In the genomic region with DNA sequence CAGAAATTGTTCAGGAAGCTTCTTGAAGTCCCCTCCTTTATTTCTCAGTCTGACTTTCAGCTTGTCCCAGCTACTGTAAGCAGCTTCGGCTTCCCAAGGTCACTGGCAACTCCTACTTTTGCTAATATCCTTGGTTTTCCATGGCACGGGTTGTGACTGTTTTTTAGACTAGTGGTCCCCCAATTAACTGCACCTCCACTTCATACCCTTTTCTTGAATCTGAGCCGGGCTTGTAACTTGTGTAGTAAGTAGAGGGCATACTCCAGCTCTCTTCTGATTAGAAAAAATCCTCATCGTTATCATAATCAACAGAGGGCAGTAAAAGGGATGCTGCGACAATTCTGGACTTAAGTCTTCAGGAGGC, we compare ENCODE assay signal across 15 cellular contexts.
DNase-seq lines count a peak whose midpoint lies in the region; ATAC-seq, FAIRE-seq and TF ChIP-seq lines count a peak whose summit lies in the region.
"Had no signal": no experiment of that assay in that cellular context is flagged by ENCODE, and none has a peak within 500 bp of the region (broad histone marks: within the 10 kb centered on the region; RNA-seq: fewer than 3 reads in every experiment).

No MANE protein-coding gene starts in this region.

- no peaks in the 10 kb centered on the region for H3K9me1 ChIP-seq in K562 (ENCODE audit: control insufficient read depth, insufficient read depth, low read length)

- BruUV-seq in K562 (replicated peaks; lab: Mats Ljungman, UMichigan) = no TSS peak

- no peak overlapping the region for H3K4me3 ChIP-seq in cardiac muscle cell
- no peak overlapping the region for H3K4me3 ChIP-seq in heart left ventricle
- no peak overlapping the region for H3K4me3 ChIP-seq in KMS-11 (IDR thresholded peaks at IDR 0.05; ENCODE audit: insufficient read depth, low read depth, low read length)
- no peak overlapping the region for H3K4me3 ChIP-seq in K562
- H3K4me3 ChIP-seq: lower lobe of right lung had no signal

- no peaks in the 10 kb centered on the region for H3K9me3 Mint-ChIP-seq in stimulated activated memory B cell treated with anti-CD40 and anti-IgM and Interleukin-4, amounts not matched to agents 10 μg/mL and 1 μg/mL and 100 μg/mL, for 72 hours
- H3K9me3 Mint-ChIP-seq in activated naive CD4-positive, alpha-beta T cell treated with anti-CD3 and anti-CD28 coated beads for 36 hours = no peaks in the 10 kb centered on the region
- H3K9me3 Mint-ChIP-seq: activated naive CD4-positive, alpha-beta T cell treated with anti-CD3 and anti-CD28 coated beads, Interleukin-2, amount 50 U/mL, for 24 hours had no signal

- TF ChIP-seq RAD21 in K562 (CRISPR knock-in tag; conservative IDR thresholded peaks at IDR 0.05 in 1 of 2, IDR thresholded peaks at IDR 0.05 in 1 of 2) = no peak

- no peaks in the 10 kb centered on the region for H3K27me3 ChIP-seq in cardiac muscle cell
- H3K27me3 ChIP-seq in heart left ventricle = no peaks in the 10 kb centered on the region
- no peaks in the 10 kb centered on the region for H3K27me3 ChIP-seq in KMS-11 (ENCODE audit: insufficient read depth, low read depth)
- peaks cover 2 to 14% of the 10 kb centered on the region in 2 experiments; a peak in 2 of 5 replicates for H3K27me3 ChIP-seq in K562 (ENCODE audit: control insufficient read depth in 2 of 2, insufficient read depth in 2 of 2, low read length in 2 of 2)

- intact Hi-C loops in heart left ventricle (cut with DNase I) = loop anchor here in 9 of 10 donors (1.0 to 10.0 kb wide), 14 partner anchors 37 to 408 kb away; partner anchors contain the start of genes PERP (in 5 of the 9) and TNFAIP3 (in 2 of the 9)
- intact Hi-C loops in K562 (cut with micrococcal nuclease) = loop anchor here (1.0 to 2.0 kb wide), 4 partner anchors 241 to 405 kb away; no protein-coding TSS in a partner anchor
- intact Hi-C loops in head of caudate nucleus (cut with DNase I) = loop anchor here (5.0 kb wide), 1 partner anchor 243 kb away; no protein-coding TSS in a partner anchor
- intact Hi-C loops in activated naive CD4-positive, alpha-beta T cell treated with anti-CD3 and anti-CD28 coated beads for 36 hours (cut with micrococcal nuclease) = loop anchor here (1.0 kb wide), 2 partner anchors 300 to 405 kb away; no protein-coding TSS in a partner anchor

- no peak for TF ChIP-seq EP300 in K562 (IDR thresholded peaks at IDR 0.05; ENCODE audit: low read length)

- H3K36me3 Mint-ChIP-seq in stimulated activated memory B cell treated with anti-CD40 and anti-IgM and Interleukin-4, amounts not matched to agents 10 μg/mL and 1 μg/mL and 100 μg/mL, for 72 hours = no peaks in the 10 kb centered on the region
- no peaks in the 10 kb centered on the region for H3K36me3 Mint-ChIP-seq in activated naive CD4-positive, alpha-beta T cell treated with anti-CD3 and anti-CD28 coated beads for 36 hours (ENCODE audit: low read depth)
- H3K36me3 Mint-ChIP-seq: activated naive CD4-positive, alpha-beta T cell treated with anti-CD3 and anti-CD28 coated beads, Interleukin-2, amount 50 U/mL, for 24 hours had no signal

- no peaks in the 10 kb centered on the region for H3K9me3 ChIP-seq in cardiac muscle cell (ENCODE audit: low read depth)
- H3K9me3 ChIP-seq in heart left ventricle = no peaks in the 10 kb centered on the region
- H3K9me3 ChIP-seq in K562 (replicated peaks; ENCODE audit: control insufficient read depth, insufficient read depth, low read depth, low read length) = no peaks in the 10 kb centered on the region
- H3K9me3 ChIP-seq: lower lobe of right lung had no signal

- CTCF ChIA-PET in K562 (lab: Yijun Ruan, JAX; ENCODE audit: low intra/inter-chr PET ratio) = interaction anchor here (0.7 to 6.5 kb wide), 10 partner anchors 94 to 405 kb away, joined by 3 to 87 read pairs (median 11); partner anchors contain the start of gene TNFAIP3
- CTCF ChIA-PET in activated naive CD4-positive, alpha-beta T cell treated with anti-CD3 and anti-CD28 coated beads for 36 hours (lab: Charles Lee) = interaction anchor here (0.6 to 3.9 kb wide), 31 partner anchors 11 to 581 kb away, joined by 3 to 25 read pairs (median 4); partner anchors contain the start of gene TNFAIP3

- in situ Hi-C loops in K562 (cut with MboI) = loop anchor here (5.0 to 10.0 kb wide), 4 partner anchors 93 to 298 kb away; partner anchors contain the start of gene TNFAIP3

- H3K4me1 ChIP-seq in cardiac muscle cell (ENCODE audit: low read depth) = peaks cover 27% of the 10 kb centered on the region
- H3K4me1 ChIP-seq in heart left ventricle = peaks cover 0 to 56% (median 25%) of the 10 kb centered on the region in 12 donors
- peaks cover 54% of the 10 kb centered on the region for H3K4me1 ChIP-seq in KMS-11 (ENCODE audit: low read depth, poor library complexity, severe bottlenecking)
- peaks cover 0 to 10% of the 10 kb centered on the region in 2 experiments; a peak in 1 of 5 replicates for H3K4me1 ChIP-seq in K562 (replicated peaks in 1 of 2; ENCODE audit: control insufficient read depth in 2 of 2, insufficient read depth in 2 of 2, low read length in 2 of 2)

- peak overlapping the region; percentile 30; the same call in 1 of the 2 replicates for H3K9ac ChIP-seq in KMS-11
- no peak overlapping the region for H3K9ac ChIP-seq in K562 (ENCODE audit: insufficient read depth in 1 of 2, low read depth in 2 of 2, low read length in 2 of 2)

- peak overlapping the region; percentile 4 for H3K27ac Mint-ChIP-seq in stimulated activated memory B cell treated with anti-CD40 and anti-IgM and Interleukin-4, amounts not matched to agents 10 μg/mL and 1 μg/mL and 100 μg/mL, for 72 hours
- no peak overlapping the region for H3K27ac Mint-ChIP-seq in activated naive CD4-positive, alpha-beta T cell treated with anti-CD3 and anti-CD28 coated beads for 36 hours

- H3K27ac ChIP-seq in cardiac muscle cell = peak overlapping the region; percentile 68
- H3K27ac ChIP-seq in heart left ventricle = peak overlapping the region in 4 of 12 donors; percentile 29 to 49 (median 44)
- no peak overlapping the region for H3K27ac ChIP-seq in KMS-11
- no peak overlapping the region for H3K27ac ChIP-seq in K562 (ENCODE audit: extremely low read depth, low read depth, low read length)
- H3K27ac ChIP-seq: epithelial cell of prostate, lower lobe of right lung had no signal

- H3K4me2 ChIP-seq in KMS-11 (peak overlapping the region; percentile 33), K562 (ENCODE audit: insufficient read depth, low read length) (no peak overlapping the region)

- TF ChIP-seq POLR2A in heart left ventricle (IDR thresholded peaks at IDR 0.05) (no peak), K562 (conservative IDR thresholded peaks at IDR 0.05) (no peak)

- no peaks in the 10 kb centered on the region for H3K36me3 ChIP-seq in cardiac muscle cell
- no peaks in the 10 kb centered on the region for H3K36me3 ChIP-seq in heart left ventricle
- no peaks in the 10 kb centered on the region for H3K36me3 ChIP-seq in KMS-11 (ENCODE audit: insufficient read depth)
- H3K36me3 ChIP-seq in K562 (ENCODE audit: control insufficient read depth, insufficient read depth, low read length) = no peaks in the 10 kb centered on the region
- H3K36me3 ChIP-seq: lower lobe of right lung had no signal

- H2AFZ ChIP-seq in KMS-11 (ENCODE audit: low read depth) = peak overlapping the region; percentile 66
- H2AFZ ChIP-seq in K562 (ENCODE audit: low read depth, low read length) = peak overlapping the region; percentile 51; the same call in 1 of the 2 replicates

- H3K27me3 Mint-ChIP-seq in stimulated activated memory B cell treated with anti-CD40 and anti-IgM and Interleukin-4, amounts not matched to agents 10 μg/mL and 1 μg/mL and 100 μg/mL, for 72 hours = no peaks in the 10 kb centered on the region
- no peaks in the 10 kb centered on the region for H3K27me3 Mint-ChIP-seq in activated naive CD4-positive, alpha-beta T cell treated with anti-CD3 and anti-CD28 coated beads for 36 hours (ENCODE audit: low read depth)

- no peak overlapping the region for H3K4me3 Mint-ChIP-seq in stimulated activated memory B cell treated with anti-CD40 and anti-IgM and Interleukin-4, amounts not matched to agents 10 μg/mL and 1 μg/mL and 100 μg/mL, for 72 hours
- H3K4me3 Mint-ChIP-seq in activated naive CD4-positive, alpha-beta T cell treated with anti-CD3 and anti-CD28 coated beads for 36 hours = no peak overlapping the region
- H3K4me3 Mint-ChIP-seq: activated CD4-positive, alpha-beta T cell treated with anti-CD3 and anti-CD28 coated beads for 36 hours; activated naive CD4-positive, alpha-beta T cell treated with anti-CD3 and anti-CD28 coated beads, Interleukin-2, amount 50 U/mL, for 24 hours had no signal

- whole genome bisulfite sequencing in heart left ventricle, 4 donors = 30 to 39% (median 37%) methylated on average over 5 of the region's 5 CpGs
- WGBS in K562 (ENCODE audit: insufficient coverage, low coverage, missing lambda C conversion rate) = 25% methylated on average over 5 of the region's 5 CpGs

- no peaks in the 10 kb centered on the region for H3K79me2 ChIP-seq in KMS-11 (ENCODE audit: insufficient read depth, low read depth)
- H3K79me2 ChIP-seq in K562 (ENCODE audit: control insufficient read depth, insufficient read depth, low read length) = no peaks in the 10 kb centered on the region

- DNase-seq in cardiac muscle cell (ENCODE audit: low read depth in 1 of 2, low spot score in 1 of 2) = peak in 1 of 2 donors; percentile 37
- DNase-seq in heart left ventricle = no peak
- no peak for DNase-seq in K562 (ENCODE audit: extremely low read depth in 1 of 4, low spot score in 3 of 4)
- DNase-seq in head of caudate nucleus = no peak
- no peak for DNase-seq in activated naive CD4-positive, alpha-beta T cell treated with anti-CD3 and anti-CD28 coated beads for 36 hours
- no peak for DNase-seq in NCI-H69 (lab: John Stamatoyannopoulos, UW)
- DNase-seq: NCI-H1417 treated with DMSO at 0.1 percent for 48 hours, NCI-H510A treated with DMSO at 0.1 percent for 48 hours had no signal

- H4K20me1 ChIP-seq in KMS-11 (ENCODE audit: insufficient read depth) = no peaks in the 10 kb centered on the region
- H4K20me1 ChIP-seq in K562 (replicated peaks; ENCODE audit: control insufficient read depth, insufficient read depth, low read length) = no peaks in the 10 kb centered on the region

- POLR2A ChIA-PET in K562 (lab: Yijun Ruan, JAX) = interaction anchor here (0.6 to 1.3 kb wide), 3 partner anchors 11 to 1085 kb away, joined by 3 read pairs; no protein-coding TSS in a partner anchor

- no peak for FAIRE-seq in K562 (lab: Jason Lieb, UNC)
- FAIRE-seq: islet of Langerhans had no signal

- peaks cover 46% of the 10 kb centered on the region for H3K4me1 Mint-ChIP-seq in stimulated activated memory B cell treated with anti-CD40 and anti-IgM and Interleukin-4, amounts not matched to agents 10 μg/mL and 1 μg/mL and 100 μg/mL, for 72 hours
- H3K4me1 Mint-ChIP-seq in activated naive CD4-positive, alpha-beta T cell treated with anti-CD3 and anti-CD28 coated beads for 36 hours (ENCODE audit: low read depth) = peaks cover 61% of the 10 kb centered on the region

- no peak for ATAC-seq in heart left ventricle
- no peak; the same call in 1 of the 3 replicates for ATAC-seq in K562
- no peak for ATAC-seq in stimulated activated memory B cell treated with anti-CD40 and anti-IgM and Interleukin-4, amounts not matched to agents 10 μg/mL and 1 μg/mL and 100 μg/mL, for 72 hours

- TF ChIP-seq CTCF in cardiac muscle cell (IDR thresholded peaks at IDR 0.05; ENCODE audit: low read depth, low read length) = no peak
- TF ChIP-seq CTCF in heart left ventricle (IDR thresholded peaks at IDR 0.05) = no peak
- no peak for TF ChIP-seq CTCF in KMS-11 (conservative IDR thresholded peaks at IDR 0.05; ENCODE audit: low read depth, low read length)
- TF ChIP-seq CTCF in K562 (IDR thresholded peaks at IDR 0.05 in 2 of 3, conservative IDR thresholded peaks at IDR 0.05 in 1 of 3; ENCODE audit: insufficient read depth in 2 of 3, low read depth in 1 of 3, low read length in 3 of 3) = no peak
